ENCODE assay signal across 19 cellular contexts in genomic region chr10:19498348-19499290, GRCh38.
A peak's percentile ranks its signal among the peaks of the same experiment; 100 is the strongest.
DNase-seq lines count a peak whose midpoint lies in the region; ATAC-seq and TF ChIP-seq lines count a peak whose summit lies in the region.
"Had no signal": no experiment of that assay in that cellular context is flagged by ENCODE, and none has a peak within 500 bp of the region (broad histone marks: within the 10 kb centered on the region; RNA-seq: fewer than 3 reads in every experiment).

No MANE protein-coding gene starts in this region.

- in situ Hi-C loops in gastrocnemius medialis (cut with MboI; ENCODE audit: low sequenced_read_pairs in 4 of 4), result no loop called here

- intact Hi-C loops in gastrocnemius medialis (cut with DNase I; ENCODE audit: low total_unique reads), result no loop called here

- ATAC-seq in gastrocnemius medialis, result peak; percentile 60 to 74
- ATAC-seq: right lobe of liver; stimulated activated memory B cell treated with anti-CD40 and anti-IgM and Interleukin-4, amounts not matched to agents 10 μg/mL and 1 μg/mL and 100 μg/mL, for 72 hours; T-cell had no signal

- no peak overlapping the region for H3K9ac ChIP-seq in SK-N-MC (ENCODE audit: insufficient read length)

- peak overlapping the region; percentile 81 for H3K27ac ChIP-seq in SK-N-MC
- no peak overlapping the region for H3K27ac ChIP-seq in gastrocnemius medialis
- H3K27ac ChIP-seq: right lobe of liver, thoracic aorta had no signal

- H3K4me1 ChIP-seq in gastrocnemius medialis, result no peaks in the 10 kb centered on the region
- H3K4me1 ChIP-seq: right lobe of liver had no signal

- H3K36me3 ChIP-seq in SK-N-MC (ENCODE audit: insufficient read depth, low read length), result no peaks in the 10 kb centered on the region
- no peaks in the 10 kb centered on the region for H3K36me3 ChIP-seq in gastrocnemius medialis
- H3K36me3 ChIP-seq: right lobe of liver, thoracic aorta had no signal

- no peaks in the 10 kb centered on the region for H3K27me3 ChIP-seq in gastrocnemius medialis
- H3K27me3 ChIP-seq: right lobe of liver had no signal

- CTCF ChIA-PET in HEK293T (lab: Yijun Ruan, JAX), result interaction anchor here (0.6 to 0.7 kb wide), 2 partner anchors 14 to 740 kb away, joined by 3 to 4 read pairs; no protein-coding TSS in a partner anchor

- peak overlapping the region; percentile 38 for H3K4me3 ChIP-seq in SK-N-MC
- no peak overlapping the region for H3K4me3 ChIP-seq in fibroblast of mammary gland (ENCODE audit: control insufficient read depth, low read depth, low read length)
- H3K4me3 ChIP-seq in gastrocnemius medialis, result no peak overlapping the region
- H3K4me3 ChIP-seq: coronary artery, right lobe of liver, thoracic aorta had no signal

- H3K9me3 ChIP-seq in SK-N-MC (ENCODE audit: low read depth, low read length) (no peaks in the 10 kb centered on the region), gastrocnemius medialis (no peaks in the 10 kb centered on the region)
- H3K9me3 ChIP-seq: right lobe of liver, thoracic aorta had no signal

- no peak for TF ChIP-seq CTCF in fibroblast of mammary gland (conservative IDR thresholded peaks at IDR 0.05; ENCODE audit: control insufficient read depth, insufficient read depth, low read depth, low read length)
- no peak for TF ChIP-seq CTCF in gastrocnemius medialis (IDR thresholded peaks at IDR 0.05 in 4 of 5, conservative IDR thresholded peaks at IDR 0.05 in 1 of 5)

- no peak for TF ChIP-seq POLR2A in gastrocnemius medialis (IDR thresholded peaks at IDR 0.05)

- peak; percentile 2 for DNase-seq in H4 (ENCODE audit: low spot score)
- peak; percentile 35 for DNase-seq in SK-N-MC (ENCODE audit: low read depth, low spot score)
- peak; percentile 26 for DNase-seq in fibroblast of mammary gland (ENCODE audit: low read depth)
- peak; percentile 3 to 20 for DNase-seq in gastrocnemius medialis
- DNase-seq in HT-29 (ENCODE audit: low spot score), result no peak
- no peak for DNase-seq in NCI-H2171 treated with DMSO at 0.1 percent for 48 hours (lab: John Stamatoyannopoulos, UW)
- DNase-seq in HEK293T (ENCODE audit: extremely low spot score), result no peak
- DNase-seq: activated CD4-positive, alpha-beta T cell treated with anti-CD3 and anti-CD28 coated beads for 4 hours; DND-41; H7; mesendoderm; naive B cell; NCI-H1417 treated with DMSO at 0.1 percent for 48 hours; NCI-H526; right lobe of liver; T-cell had no signal

- POLR2A ChIA-PET in HEK293T (lab: Yijun Ruan, JAX), result no interaction called here

TF ChIP-seq in HEK293T, 16 proteins besides CTCF, POLR2A, EP300 and RAD21:
- no peak for TF ChIP-seq ARNT (IDR thresholded peaks at IDR 0.05)
- TF ChIP-seq L3MBTL2 (conservative IDR thresholded peaks at IDR 0.05), result no peak
- TF ChIP-seq ELF4 (IDR thresholded peaks at IDR 0.05), result no peak
- TF ChIP-seq NFRKB (IDR thresholded peaks at IDR 0.05), result no peak
- no peak for TF ChIP-seq ZNF384 (IDR thresholded peaks at IDR 0.05)
- no peak for TF ChIP-seq FOXM1 (IDR thresholded peaks at IDR 0.05; ENCODE audit: borderline replicate concordance)
- no peak for TF ChIP-seq HDGF (IDR thresholded peaks at IDR 0.05; ENCODE audit: borderline replicate concordance)
- TF ChIP-seq BHLHE40 (IDR thresholded peaks at IDR 0.05; ENCODE audit: borderline replicate concordance), result no peak
- TF ChIP-seq SP1 (IDR thresholded peaks at IDR 0.05), result no peak
- TF ChIP-seq FOXA1 (IDR thresholded peaks at IDR 0.05), result no peak
- no peak for TF ChIP-seq PKNOX1 (IDR thresholded peaks at IDR 0.05)
- TF ChIP-seq TARDBP (IDR thresholded peaks at IDR 0.05), result no peak
- TF ChIP-seq CTBP1 (IDR thresholded peaks at IDR 0.05; ENCODE audit: borderline replicate concordance), result no peak
- TF ChIP-seq LEF1 (IDR thresholded peaks at IDR 0.05; ENCODE audit: borderline replicate concordance), result no peak
- no peak for TF ChIP-seq FOXK2 (IDR thresholded peaks at IDR 0.05)
- TF ChIP-seq SUZ12 (IDR thresholded peaks at IDR 0.05), result no peak

Comparison
In these comparisons a context has a peak if more than half of its experiments do, and no peak if none do; other contexts are left out.
1. DNase-seq: peak in H4 (single experiment), SK-N-MC (single experiment), fibroblast of mammary gland (single experiment) and gastrocnemius medialis (2 of 2); none in HT-29 (single experiment), NCI-H2171 treated with DMSO at 0.1 percent for 48 hours (single experiment) and HEK293T (single experiment).